In the genomic region with DNA sequence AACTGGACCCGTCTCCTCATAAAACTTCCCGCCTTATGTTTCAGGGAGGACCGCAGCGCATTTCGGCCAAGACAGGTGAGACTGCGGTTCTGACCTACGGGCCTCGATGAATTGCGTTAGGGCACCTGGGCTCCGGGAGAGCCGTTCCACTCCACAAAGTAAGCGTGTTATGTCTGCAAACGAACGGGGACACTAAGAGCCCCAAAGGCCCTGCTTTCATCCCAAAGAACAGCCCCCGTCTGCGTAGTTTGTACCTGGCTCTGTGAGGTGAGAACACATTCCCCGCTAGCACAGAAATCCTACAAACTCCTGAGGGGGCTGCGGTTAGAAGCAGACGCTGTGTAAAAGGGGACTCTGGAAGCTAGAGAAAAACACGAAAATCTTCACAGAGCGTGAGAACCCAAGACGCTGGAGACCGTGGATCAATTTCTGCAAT, we compare ENCODE assay signal across 9 cellular contexts. TPM values are rescaled to one million over a fixed set of nuclear protein-coding genes. Genes with fewer than 3 reads are reported as not detected.
DNase-seq lines count a peak whose midpoint lies in the region; TF ChIP-seq lines count a peak whose summit lies in the region.
"Had no signal": no experiment of that assay in that cellular context is flagged by ENCODE, and none has a peak within 500 bp of the region (broad histone marks: within the 10 kb centered on the region; RNA-seq: fewer than 3 reads in every experiment).

No MANE protein-coding gene starts in this region.

- H3K36me3 Mint-ChIP-seq in activated CD4-positive, alpha-beta T cell treated with anti-CD3 and anti-CD28 coated beads, Interleukin-2, amount 10 ng/mL, durations not matched to agents 24 days and 14 days (ENCODE audit: low read depth): no peaks in the 10 kb centered on the region
- no peaks in the 10 kb centered on the region for H3K36me3 Mint-ChIP-seq in immature natural killer cell

- no peaks in the 10 kb centered on the region for H3K27me3 ChIP-seq in thyroid gland

- H3K4me1 ChIP-seq in thyroid gland: peaks cover 0 to 10% of the 10 kb centered on the region in 2 donors

- H3K4me3 Mint-ChIP-seq in activated CD4-positive, alpha-beta T cell treated with anti-CD3 and anti-CD28 coated beads, Interleukin-2, amount 10 ng/mL, durations not matched to agents 24 days and 14 days: peak overlapping the region; percentile 87
- H3K4me3 Mint-ChIP-seq in immature natural killer cell: peak overlapping the region; percentile 84 to 92 (median 86)

- H3K27ac ChIP-seq in thyroid gland: peak overlapping the region; percentile 55 to 94 (median 88)

- no peaks in the 10 kb centered on the region for H3K9me3 ChIP-seq in thyroid gland

- TF ChIP-seq CTCF in thyroid gland (IDR thresholded peaks at IDR 0.05): no peak

- no peaks in the 10 kb centered on the region for H3K36me3 ChIP-seq in thyroid gland

- H3K27ac Mint-ChIP-seq in activated CD4-positive, alpha-beta T cell treated with anti-CD3 and anti-CD28 coated beads, Interleukin-2, amount 10 ng/mL, durations not matched to agents 24 days and 14 days: peak overlapping the region; percentile 98
- peak overlapping the region; percentile 70 to 96 (median 90) for H3K27ac Mint-ChIP-seq in immature natural killer cell

- H3K9me3 Mint-ChIP-seq in activated CD4-positive, alpha-beta T cell treated with anti-CD3 and anti-CD28 coated beads, Interleukin-2, amount 10 ng/mL, durations not matched to agents 24 days and 14 days: no peaks in the 10 kb centered on the region
- peaks cover 0 to 6% (median 0%) of the 10 kb centered on the region in 6 donors for H3K9me3 Mint-ChIP-seq in immature natural killer cell

- intact Hi-C loops in activated CD4-positive, alpha-beta T cell treated with anti-CD3 and anti-CD28 coated beads, Interleukin-2, amount 10 ng/mL, durations not matched to agents 24 days and 14 days (cut with micrococcal nuclease): no loop called here
- intact Hi-C loops in thyroid gland (cut with DNase I): no loop called here

- H3K4me3 ChIP-seq in thyroid gland (replicated peaks in 1 of 3): peak overlapping the region in 2 of 3 donors; percentile 6 to 30

- peaks cover 2% of the 10 kb centered on the region for H3K27me3 Mint-ChIP-seq in activated CD4-positive, alpha-beta T cell treated with anti-CD3 and anti-CD28 coated beads, Interleukin-2, amount 10 ng/mL, durations not matched to agents 24 days and 14 days
- H3K27me3 Mint-ChIP-seq in immature natural killer cell (ENCODE audit: low read depth in 3 of 3): peaks cover 15 to 16% (median 15%) of the 10 kb centered on the region in 3 donors

- peak; percentile 77 for DNase-seq in activated CD4-positive, alpha-beta T cell treated with anti-CD3 and anti-CD28 coated beads, Interleukin-2, amount 10 ng/mL, durations not matched to agents 24 days and 14 days
- no peak for DNase-seq in activated CD4-positive, alpha-beta T cell treated with anti-CD3 and anti-CD28 coated beads, Interleukin-2, amount 50 U/mL, for 4 hours
- DNase-seq in activated naive CD4-positive, alpha-beta T cell treated with anti-CD3 and anti-CD28 coated beads, Interleukin-2, amount 50 U/mL, for 16 hours: peak; percentile 39
- DNase-seq in immature natural killer cell (no peak), thyroid gland (peak in 1 of 2 donors; percentile 18), NCI-H446 treated with DMSO at 0.1 percent for 48 hours (lab: John Stamatoyannopoulos, UW) (no peak), GDM1 (lab: John Stamatoyannopoulos, UW) (no peak)
- no peak for DNase-seq in effector CD8-positive, alpha-beta T cell (lab: John Stamatoyannopoulos, UW)

- no peak for TF ChIP-seq POLR2A in thyroid gland (IDR thresholded peaks at IDR 0.05)

- peaks cover 22% of the 10 kb centered on the region for H3K4me1 Mint-ChIP-seq in activated CD4-positive, alpha-beta T cell treated with anti-CD3 and anti-CD28 coated beads, Interleukin-2, amount 10 ng/mL, durations not matched to agents 24 days and 14 days
- peaks cover 23 to 28% of the 10 kb centered on the region in 2 donors for H3K4me1 Mint-ChIP-seq in immature natural killer cell

- WGBS in thyroid gland, 2 donors: 7 to 9% methylated on average over 23 of the region's 23 CpGs

RNA-seq across cellular contexts. Expression of a gene that starts 41.6 kb away (rescaled TPM):
- total RNA-seq in activated CD4-positive, alpha-beta T cell treated with anti-CD3 and anti-CD28 coated beads, Interleukin-2, amount 10 ng/mL, durations not matched to agents 24 days and 14 days: not detected in 2 replicates
- polyA plus RNA-seq in immature natural killer cell: not detected
- total RNA-seq in thyroid gland: not detected
- total RNA-seq: Daoy had no signal

Comparison
In these comparisons a context has a peak if more than half of its experiments do, and no peak if none do; other contexts are left out.
1. DNase-seq: peak in activated CD4-positive, alpha-beta T cell treated with anti-CD3 and anti-CD28 coated beads, Interleukin-2, amount 10 ng/mL, durations not matched to agents 24 days and 14 days (single experiment) and activated naive CD4-positive, alpha-beta T cell treated with anti-CD3 and anti-CD28 coated beads, Interleukin-2, amount 50 U/mL, for 16 hours (single experiment); none in activated CD4-positive, alpha-beta T cell treated with anti-CD3 and anti-CD28 coated beads, Interleukin-2, amount 50 U/mL, for 4 hours (0 of 2), immature natural killer cell (0 of 3), NCI-H446 treated with DMSO at 0.1 percent for 48 hours (single experiment), effector CD8-positive, alpha-beta T cell (single experiment) and GDM1 (single experiment).